ENCODE assay signal across 13 cellular contexts in the genomic region with DNA sequence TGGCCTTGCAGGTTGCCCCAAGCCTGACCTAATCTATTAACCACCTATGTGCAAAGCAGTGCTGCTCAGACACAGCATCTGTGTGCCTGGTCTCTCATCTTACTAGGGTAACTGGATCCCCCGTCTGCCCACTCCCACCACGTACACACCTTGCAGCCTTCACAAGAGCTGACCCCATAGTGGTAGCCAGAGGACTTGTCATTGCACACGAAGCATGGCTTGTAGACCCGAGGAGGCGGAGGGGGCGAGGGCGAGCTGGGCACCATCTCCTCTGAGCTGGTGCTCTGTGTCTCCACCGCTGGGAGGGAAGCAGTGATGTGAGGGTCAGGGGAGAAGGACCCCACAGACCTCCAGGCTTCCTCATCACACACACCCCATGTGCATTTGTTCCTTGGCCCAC. TPM values are rescaled to one million over a fixed set of nuclear protein-coding genes. Genes with fewer than 3 reads are reported as not detected.
A peak's percentile ranks its signal among the peaks of the same experiment; 100 is the strongest.
DNase-seq lines count a peak whose midpoint lies in the region; ATAC-seq and TF ChIP-seq lines count a peak whose summit lies in the region.
"Had no signal": no experiment of that assay in that cellular context is flagged by ENCODE, and none has a peak within 500 bp of the region (broad histone marks: within the 10 kb centered on the region; RNA-seq: fewer than 3 reads in every experiment).

No MANE protein-coding gene starts in this region.

- H3K9me3 Mint-ChIP-seq in Calu3 (ENCODE audit: low read depth, unreplicated experiment) = no peaks in the 10 kb centered on the region
- H3K9me3 Mint-ChIP-seq in activated naive CD8-positive, alpha-beta T cell (ENCODE audit: low read depth) = no peaks in the 10 kb centered on the region
- H3K9me3 Mint-ChIP-seq in natural killer cell treated with Interleukin-12 subunit alpha and Interleukin-12 subunit beta and Interleukin-15 and Interleukin-18, amount 100 ng/mL, for 72 hours = no peaks in the 10 kb centered on the region

- H3K27me3 ChIP-seq in dorsolateral prefrontal cortex = no peaks in the 10 kb centered on the region

- BruUV-seq in Calu3 (replicated peaks; lab: Mats Ljungman, UMichigan) = no TSS peak

- H3K27ac ChIP-seq in dorsolateral prefrontal cortex = peak overlapping the region in 11 of 59 donors; percentile 1 to 59 (median 18)
- H3K27ac ChIP-seq: parathyroid adenoma, SJCRH30 had no signal

- intact Hi-C loops in Calu3 (cut with micrococcal nuclease; ENCODE audit: unreplicated experiment) (no loop called here), dorsolateral prefrontal cortex (cut with DNase I) (no loop called here)

- H3K36me3 Mint-ChIP-seq in Calu3 (ENCODE audit: insufficient read depth, unreplicated experiment) = peaks cover 40% of the 10 kb centered on the region
- no peaks in the 10 kb centered on the region for H3K36me3 Mint-ChIP-seq in activated naive CD8-positive, alpha-beta T cell
- no peaks in the 10 kb centered on the region for H3K36me3 Mint-ChIP-seq in natural killer cell treated with Interleukin-12 subunit alpha and Interleukin-12 subunit beta and Interleukin-15 and Interleukin-18, amount 100 ng/mL, for 72 hours

- H3K4me3 ChIP-seq in dorsolateral prefrontal cortex = no peak overlapping the region
- H3K4me3 ChIP-seq: SJCRH30, thoracic aorta had no signal

- TF ChIP-seq CTCF in Calu3 (IDR thresholded peaks at IDR 0.05; ENCODE audit: unreplicated experiment) (no peak), dorsolateral prefrontal cortex (IDR thresholded peaks at IDR 0.05 in 54 of 56, conservative IDR thresholded peaks at IDR 0.05 in 2 of 56; ENCODE audit: low read depth in 1 of 56, partially characterized antibody in 56 of 56) (no peak)

- H3K4me3 Mint-ChIP-seq in Calu3 (ENCODE audit: low read depth, unreplicated experiment) = no peak overlapping the region
- peak overlapping the region; percentile 75 for H3K4me3 Mint-ChIP-seq in activated naive CD8-positive, alpha-beta T cell
- peak overlapping the region; percentile 95 for H3K4me3 Mint-ChIP-seq in natural killer cell treated with Interleukin-12 subunit alpha and Interleukin-12 subunit beta and Interleukin-15 and Interleukin-18, amount 100 ng/mL, for 72 hours

- peaks cover 20% of the 10 kb centered on the region for H3K4me1 Mint-ChIP-seq in Calu3 (ENCODE audit: low read depth, unreplicated experiment)
- peaks cover 65% of the 10 kb centered on the region for H3K4me1 Mint-ChIP-seq in activated naive CD8-positive, alpha-beta T cell (ENCODE audit: low read depth)
- peaks cover 69 to 75% of the 10 kb centered on the region in 2 donors for H3K4me1 Mint-ChIP-seq in natural killer cell treated with Interleukin-12 subunit alpha and Interleukin-12 subunit beta and Interleukin-15 and Interleukin-18, amount 100 ng/mL, for 72 hours (ENCODE audit: low read depth in 2 of 2)

- H3K27ac Mint-ChIP-seq in Calu3 (ENCODE audit: unreplicated experiment) = peak overlapping the region; percentile 58
- peak overlapping the region; percentile 78 for H3K27ac Mint-ChIP-seq in activated naive CD8-positive, alpha-beta T cell
- peak overlapping the region; percentile 74 to 81 for H3K27ac Mint-ChIP-seq in natural killer cell treated with Interleukin-12 subunit alpha and Interleukin-12 subunit beta and Interleukin-15 and Interleukin-18, amount 100 ng/mL, for 72 hours

- no peak for DNase-seq in Calu3
- no peak for DNase-seq in natural killer cell treated with Interleukin-12 subunit alpha and Interleukin-12 subunit beta and Interleukin-15 and Interleukin-18, amount 100 ng/mL, for 72 hours (ENCODE audit: low spot score)
- no peak for DNase-seq in iPS-NIHi11 (ENCODE audit: low spot score)
- DNase-seq in dorsolateral prefrontal cortex = no peak
- DNase-seq: activated CD4-positive, alpha-beta T cell treated with anti-CD3 and anti-CD28 coated beads for 1 hour; Caco-2; NCI-H2227 treated with DMSO at 0.1 percent for 48 hours; SJCRH30; stimulated activated CD4-positive, alpha-beta T cell treated with anti-CD3 and anti-CD28 coated beads, Interleukin-4, amount 100 ng/mL, for 4 hours had no signal

- CTCF ChIA-PET in Calu3 (lab: Charles Lee) = interaction anchor here (2.6 kb wide), 1 partner anchor 36 kb away, joined by 21 read pairs; a partner anchor contains a TSS

- ATAC-seq in natural killer cell treated with Interleukin-12 subunit alpha and Interleukin-12 subunit beta and Interleukin-15 and Interleukin-18, amount 100 ng/mL, for 72 hours = no peak
- no peak for ATAC-seq in GM19351 (IDR thresholded peaks at IDR 0.05; ENCODE audit: unreplicated experiment)

- no peaks in the 10 kb centered on the region for H3K27me3 Mint-ChIP-seq in Calu3 (ENCODE audit: unreplicated experiment)
- H3K27me3 Mint-ChIP-seq in activated naive CD8-positive, alpha-beta T cell = no peaks in the 10 kb centered on the region
- no peaks in the 10 kb centered on the region for H3K27me3 Mint-ChIP-seq in natural killer cell treated with Interleukin-12 subunit alpha and Interleukin-12 subunit beta and Interleukin-15 and Interleukin-18, amount 100 ng/mL, for 72 hours

RNA-seq across cellular contexts. Expression of a gene that starts 8.4 kb away (rescaled TPM):
- total RNA-seq in Calu3 (2022) = 4.3 and 5.0 TPM in 2 replicates
- total RNA-seq in natural killer cell treated with Interleukin-12 subunit alpha and Interleukin-12 subunit beta and Interleukin-15 and Interleukin-18, amount 100 ng/mL, for 72 hours = 10 to 100 TPM; 53.0 to 81.0 TPM
- 1 to 10 TPM in 98 of 120 experiments, under 1 TPM in 20, not detected in 2; 0.43 to 4.9 (median 1.5) TPM for total RNA-seq in dorsolateral prefrontal cortex
- total RNA-seq: SJCRH30 had no signal

RNA-seq across cellular contexts. Expression of a gene that starts 16.5 kb away (rescaled TPM):
- total RNA-seq in Calu3 (2022) (36.7 and 43.0 TPM in 2 replicates), dorsolateral prefrontal cortex (10 to 100 TPM in 100 of 120 experiments, 1 to 10 TPM in 20; 5.6 to 27.3 (median 13.3) TPM)
- 10 to 100 TPM in 1 of 2 donors, 1 to 10 TPM in 1; 5.8 to 13.3 TPM for total RNA-seq in natural killer cell treated with Interleukin-12 subunit alpha and Interleukin-12 subunit beta and Interleukin-15 and Interleukin-18, amount 100 ng/mL, for 72 hours

RNA-seq across cellular contexts. Expression of a gene that starts 34.8 kb away (rescaled TPM):
- total RNA-seq in Calu3 (2022) = 12.2 and 24.0 TPM in 2 replicates
- total RNA-seq in natural killer cell treated with Interleukin-12 subunit alpha and Interleukin-12 subunit beta and Interleukin-15 and Interleukin-18, amount 100 ng/mL, for 72 hours = 10 to 100 TPM; 26.0 to 43.2 TPM
- total RNA-seq in dorsolateral prefrontal cortex = 10 to 100 TPM; 28.2 to 90.7 (median 62.4) TPM

RNA-seq across cellular contexts. Expression of a gene that starts 35.0 kb away (rescaled TPM):
- total RNA-seq in Calu3 (2022) = 30.3 and 32.7 TPM in 2 replicates
- total RNA-seq in natural killer cell treated with Interleukin-12 subunit alpha and Interleukin-12 subunit beta and Interleukin-15 and Interleukin-18, amount 100 ng/mL, for 72 hours = 10 to 100 TPM; 34.6 to 53.1 TPM
- total RNA-seq in dorsolateral prefrontal cortex = 10 to 100 TPM; 29.1 to 79.4 (median 48.6) TPM

RNA-seq across cellular contexts. Expression of a gene that starts 52.6 kb away (rescaled TPM):
- total RNA-seq in Calu3 (2022) = 24.3 and 31.1 TPM in 2 replicates
- total RNA-seq in natural killer cell treated with Interleukin-12 subunit alpha and Interleukin-12 subunit beta and Interleukin-15 and Interleukin-18, amount 100 ng/mL, for 72 hours = 100 to 1,000 TPM in 1 of 2 donors, 10 to 100 TPM in 1; 35.2 to 127 TPM
- 1 to 10 TPM in 3 of 120 experiments, under 1 TPM in 60, not detected in 57; 0.07 to 1.8 (median 0.25) TPM for total RNA-seq in dorsolateral prefrontal cortex
